In the genomic region with DNA sequence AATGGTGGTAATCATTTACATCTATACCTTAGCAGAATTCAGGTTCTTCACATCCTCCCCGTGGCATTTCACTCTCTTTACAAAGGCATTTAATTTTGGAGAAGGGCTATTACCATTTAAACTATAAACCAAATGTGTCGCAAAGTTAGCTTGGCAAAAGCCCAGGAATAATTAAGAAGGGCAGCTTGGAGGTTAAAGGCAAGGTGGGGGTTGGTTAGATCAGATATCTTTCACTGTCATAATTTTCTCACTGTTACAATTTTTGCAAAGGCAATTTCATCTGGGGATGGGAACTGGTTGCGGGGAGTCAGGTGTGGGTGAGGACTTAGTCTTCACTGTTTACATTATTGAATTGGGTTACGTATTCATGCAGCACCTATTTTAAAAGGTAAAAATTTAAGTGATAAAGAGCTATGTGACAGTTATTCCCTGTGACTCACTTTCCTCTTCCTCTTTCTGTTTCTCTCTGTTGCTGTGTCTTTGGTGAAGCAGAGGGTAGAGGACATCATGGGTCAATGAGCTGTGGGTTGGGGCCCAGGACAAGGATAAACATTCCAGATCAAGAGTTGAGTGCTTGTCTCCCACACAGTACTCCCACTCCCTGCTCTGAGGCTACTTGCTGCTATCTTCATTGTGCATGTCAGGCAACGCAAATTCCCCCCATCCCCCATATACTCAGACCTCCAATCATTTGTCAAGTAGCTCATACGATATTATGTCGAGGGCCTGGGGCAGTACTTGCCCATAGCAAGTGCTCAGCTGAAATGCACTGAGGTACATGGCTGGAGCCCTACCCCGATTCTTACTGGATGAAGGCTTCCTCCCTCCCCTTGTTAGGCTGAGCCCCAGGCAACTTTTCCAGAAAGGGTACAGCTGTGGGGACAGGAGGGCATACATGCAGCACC, we compare ENCODE assay signal across 1 cellular context.
TF ChIP-seq lines count a peak whose summit lies in the region.

No MANE protein-coding gene starts in this region.

TF ChIP-seq in K562, 482 proteins besides CTCF, POLR2A, EP300 and RAD21 (continued from another document and continues in another):
- TF ChIP-seq, protein P1, sequence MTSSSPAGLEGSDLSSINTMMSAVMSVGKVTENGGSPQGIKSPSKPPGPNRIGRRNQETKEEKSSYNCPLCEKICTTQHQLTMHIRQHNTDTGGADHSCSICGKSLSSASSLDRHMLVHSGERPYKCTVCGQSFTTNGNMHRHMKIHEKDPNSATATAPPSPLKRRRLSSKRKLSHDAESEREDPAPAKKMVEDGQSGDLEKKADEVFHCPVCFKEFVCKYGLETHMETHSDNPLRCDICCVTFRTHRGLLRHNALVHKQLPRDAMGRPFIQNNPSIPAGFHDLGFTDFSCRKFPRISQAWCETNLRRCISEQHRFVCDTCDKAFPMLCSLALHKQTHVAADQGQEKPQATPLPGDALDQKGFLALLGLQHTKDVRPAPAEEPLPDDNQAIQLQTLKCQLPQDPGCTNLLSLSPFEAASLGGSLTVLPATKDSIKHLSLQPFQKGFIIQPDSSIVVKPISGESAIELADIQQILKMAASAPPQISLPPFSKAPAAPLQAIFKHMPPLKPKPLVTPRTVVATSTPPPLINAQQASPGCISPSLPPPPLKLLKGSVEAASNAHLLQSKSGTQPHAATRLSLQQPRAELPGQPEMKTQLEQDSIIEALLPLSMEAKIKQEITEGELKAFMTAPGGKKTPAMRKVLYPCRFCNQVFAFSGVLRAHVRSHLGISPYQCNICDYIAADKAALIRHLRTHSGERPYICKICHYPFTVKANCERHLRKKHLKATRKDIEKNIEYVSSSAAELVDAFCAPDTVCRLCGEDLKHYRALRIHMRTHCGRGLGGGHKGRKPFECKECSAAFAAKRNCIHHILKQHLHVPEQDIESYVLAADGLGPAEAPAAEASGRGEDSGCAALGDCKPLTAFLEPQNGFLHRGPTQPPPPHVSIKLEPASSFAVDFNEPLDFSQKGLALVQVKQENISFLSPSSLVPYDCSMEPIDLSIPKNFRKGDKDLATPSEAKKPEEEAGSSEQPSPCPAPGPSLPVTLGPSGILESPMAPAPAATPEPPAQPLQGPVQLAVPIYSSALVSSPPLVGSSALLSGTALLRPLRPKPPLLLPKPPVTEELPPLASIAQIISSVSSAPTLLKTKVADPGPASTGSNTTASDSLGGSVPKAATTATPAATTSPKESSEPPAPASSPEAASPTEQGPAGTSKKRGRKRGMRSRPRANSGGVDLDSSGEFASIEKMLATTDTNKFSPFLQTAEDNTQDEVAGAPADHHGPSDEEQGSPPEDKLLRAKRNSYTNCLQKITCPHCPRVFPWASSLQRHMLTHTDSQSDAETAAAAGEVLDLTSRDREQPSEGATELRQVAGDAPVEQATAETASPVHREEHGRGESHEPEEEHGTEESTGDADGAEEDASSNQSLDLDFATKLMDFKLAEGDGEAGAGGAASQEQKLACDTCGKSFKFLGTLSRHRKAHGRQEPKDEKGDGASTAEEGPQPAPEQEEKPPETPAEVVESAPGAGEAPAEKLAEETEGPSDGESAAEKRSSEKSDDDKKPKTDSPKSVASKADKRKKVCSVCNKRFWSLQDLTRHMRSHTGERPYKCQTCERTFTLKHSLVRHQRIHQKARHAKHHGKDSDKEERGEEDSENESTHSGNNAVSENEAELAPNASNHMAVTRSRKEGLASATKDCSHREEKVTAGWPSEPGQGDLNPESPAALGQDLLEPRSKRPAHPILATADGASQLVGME (CRISPR knock-in tag; IDR thresholded peaks at IDR 0.05), result 0 out of 2 replicates have a peak, but pooled peaks have one; percentile 41
- TF ChIP-seq, protein P2, sequence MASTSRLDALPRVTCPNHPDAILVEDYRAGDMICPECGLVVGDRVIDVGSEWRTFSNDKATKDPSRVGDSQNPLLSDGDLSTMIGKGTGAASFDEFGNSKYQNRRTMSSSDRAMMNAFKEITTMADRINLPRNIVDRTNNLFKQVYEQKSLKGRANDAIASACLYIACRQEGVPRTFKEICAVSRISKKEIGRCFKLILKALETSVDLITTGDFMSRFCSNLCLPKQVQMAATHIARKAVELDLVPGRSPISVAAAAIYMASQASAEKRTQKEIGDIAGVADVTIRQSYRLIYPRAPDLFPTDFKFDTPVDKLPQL (IDR thresholded peaks at IDR 0.05; ENCODE audit: extremely low read depth, insufficient read length), result no peak
- peak; percentile 81; the same call in 1 of the 2 replicates for TF ChIP-seq CEBPG (CRISPR knock-in tag; IDR thresholded peaks at IDR 0.05)
- peak in 1 of 2 experiments; percentile 45; a peak in 1 of 4 replicates for TF ChIP-seq CEBPG (tag; conservative IDR thresholded peaks at IDR 0.05 in 1 of 2, IDR thresholded peaks at IDR 0.05 in 1 of 2)
- no peak for TF ChIP-seq ZNF589 (CRISPR knock-in tag; IDR thresholded peaks at IDR 0.05; ENCODE audit: low read depth)
- peak; percentile 98 for TF ChIP-seq KLF16 (IDR thresholded peaks at IDR 0.05)
- TF ChIP-seq, protein P3, sequence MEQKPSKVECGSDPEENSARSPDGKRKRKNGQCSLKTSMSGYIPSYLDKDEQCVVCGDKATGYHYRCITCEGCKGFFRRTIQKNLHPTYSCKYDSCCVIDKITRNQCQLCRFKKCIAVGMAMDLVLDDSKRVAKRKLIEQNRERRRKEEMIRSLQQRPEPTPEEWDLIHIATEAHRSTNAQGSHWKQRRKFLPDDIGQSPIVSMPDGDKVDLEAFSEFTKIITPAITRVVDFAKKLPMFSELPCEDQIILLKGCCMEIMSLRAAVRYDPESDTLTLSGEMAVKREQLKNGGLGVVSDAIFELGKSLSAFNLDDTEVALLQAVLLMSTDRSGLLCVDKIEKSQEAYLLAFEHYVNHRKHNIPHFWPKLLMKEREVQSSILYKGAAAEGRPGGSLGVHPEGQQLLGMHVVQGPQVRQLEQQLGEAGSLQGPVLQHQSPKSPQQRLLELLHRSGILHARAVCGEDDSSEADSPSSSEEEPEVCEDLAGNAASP (IDR thresholded peaks at IDR 0.05), result no peak
- TF ChIP-seq NRF1 (conservative IDR thresholded peaks at IDR 0.05 in 1 of 2, IDR thresholded peaks at IDR 0.05 in 1 of 2), result peak; percentile 52 to 54
- TF ChIP-seq, protein P4, sequence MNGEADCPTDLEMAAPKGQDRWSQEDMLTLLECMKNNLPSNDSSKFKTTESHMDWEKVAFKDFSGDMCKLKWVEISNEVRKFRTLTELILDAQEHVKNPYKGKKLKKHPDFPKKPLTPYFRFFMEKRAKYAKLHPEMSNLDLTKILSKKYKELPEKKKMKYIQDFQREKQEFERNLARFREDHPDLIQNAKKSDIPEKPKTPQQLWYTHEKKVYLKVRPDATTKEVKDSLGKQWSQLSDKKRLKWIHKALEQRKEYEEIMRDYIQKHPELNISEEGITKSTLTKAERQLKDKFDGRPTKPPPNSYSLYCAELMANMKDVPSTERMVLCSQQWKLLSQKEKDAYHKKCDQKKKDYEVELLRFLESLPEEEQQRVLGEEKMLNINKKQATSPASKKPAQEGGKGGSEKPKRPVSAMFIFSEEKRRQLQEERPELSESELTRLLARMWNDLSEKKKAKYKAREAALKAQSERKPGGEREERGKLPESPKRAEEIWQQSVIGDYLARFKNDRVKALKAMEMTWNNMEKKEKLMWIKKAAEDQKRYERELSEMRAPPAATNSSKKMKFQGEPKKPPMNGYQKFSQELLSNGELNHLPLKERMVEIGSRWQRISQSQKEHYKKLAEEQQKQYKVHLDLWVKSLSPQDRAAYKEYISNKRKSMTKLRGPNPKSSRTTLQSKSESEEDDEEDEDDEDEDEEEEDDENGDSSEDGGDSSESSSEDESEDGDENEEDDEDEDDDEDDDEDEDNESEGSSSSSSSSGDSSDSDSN (IDR thresholded peaks at IDR 0.05; ENCODE audit: borderline replicate concordance in 1 of 2, low read depth in 2 of 2, low read length in 2 of 2), result peak in 1 of 2 experiments; percentile 24; a peak in 1 of 4 replicates
- no peak for TF ChIP-seq ARHGAP35 (IDR thresholded peaks at IDR 0.05; ENCODE audit: partially characterized antibody)
- TF ChIP-seq, protein P5, sequence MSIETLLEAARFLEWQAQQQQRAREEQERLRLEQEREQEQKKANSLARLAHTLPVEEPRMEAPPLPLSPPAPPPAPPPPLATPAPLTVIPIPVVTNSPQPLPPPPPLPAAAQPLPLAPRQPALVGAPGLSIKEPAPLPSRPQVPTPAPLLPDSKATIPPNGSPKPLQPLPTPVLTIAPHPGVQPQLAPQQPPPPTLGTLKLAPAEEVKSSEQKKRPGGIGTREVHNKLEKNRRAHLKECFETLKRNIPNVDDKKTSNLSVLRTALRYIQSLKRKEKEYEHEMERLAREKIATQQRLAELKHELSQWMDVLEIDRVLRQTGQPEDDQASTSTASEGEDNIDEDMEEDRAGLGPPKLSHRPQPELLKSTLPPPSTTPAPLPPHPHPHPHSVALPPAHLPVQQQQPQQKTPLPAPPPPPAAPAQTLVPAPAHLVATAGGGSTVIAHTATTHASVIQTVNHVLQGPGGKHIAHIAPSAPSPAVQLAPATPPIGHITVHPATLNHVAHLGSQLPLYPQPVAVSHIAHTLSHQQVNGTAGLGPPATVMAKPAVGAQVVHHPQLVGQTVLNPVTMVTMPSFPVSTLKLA (conservative IDR thresholded peaks at IDR 0.05), result peak in 1 of 2 experiments; percentile 81; a peak in 2 of 4 replicates
- TF ChIP-seq NFRKB (IDR thresholded peaks at IDR 0.05; ENCODE audit: low read depth), result peak; percentile 63
- TF ChIP-seq, protein P6, sequence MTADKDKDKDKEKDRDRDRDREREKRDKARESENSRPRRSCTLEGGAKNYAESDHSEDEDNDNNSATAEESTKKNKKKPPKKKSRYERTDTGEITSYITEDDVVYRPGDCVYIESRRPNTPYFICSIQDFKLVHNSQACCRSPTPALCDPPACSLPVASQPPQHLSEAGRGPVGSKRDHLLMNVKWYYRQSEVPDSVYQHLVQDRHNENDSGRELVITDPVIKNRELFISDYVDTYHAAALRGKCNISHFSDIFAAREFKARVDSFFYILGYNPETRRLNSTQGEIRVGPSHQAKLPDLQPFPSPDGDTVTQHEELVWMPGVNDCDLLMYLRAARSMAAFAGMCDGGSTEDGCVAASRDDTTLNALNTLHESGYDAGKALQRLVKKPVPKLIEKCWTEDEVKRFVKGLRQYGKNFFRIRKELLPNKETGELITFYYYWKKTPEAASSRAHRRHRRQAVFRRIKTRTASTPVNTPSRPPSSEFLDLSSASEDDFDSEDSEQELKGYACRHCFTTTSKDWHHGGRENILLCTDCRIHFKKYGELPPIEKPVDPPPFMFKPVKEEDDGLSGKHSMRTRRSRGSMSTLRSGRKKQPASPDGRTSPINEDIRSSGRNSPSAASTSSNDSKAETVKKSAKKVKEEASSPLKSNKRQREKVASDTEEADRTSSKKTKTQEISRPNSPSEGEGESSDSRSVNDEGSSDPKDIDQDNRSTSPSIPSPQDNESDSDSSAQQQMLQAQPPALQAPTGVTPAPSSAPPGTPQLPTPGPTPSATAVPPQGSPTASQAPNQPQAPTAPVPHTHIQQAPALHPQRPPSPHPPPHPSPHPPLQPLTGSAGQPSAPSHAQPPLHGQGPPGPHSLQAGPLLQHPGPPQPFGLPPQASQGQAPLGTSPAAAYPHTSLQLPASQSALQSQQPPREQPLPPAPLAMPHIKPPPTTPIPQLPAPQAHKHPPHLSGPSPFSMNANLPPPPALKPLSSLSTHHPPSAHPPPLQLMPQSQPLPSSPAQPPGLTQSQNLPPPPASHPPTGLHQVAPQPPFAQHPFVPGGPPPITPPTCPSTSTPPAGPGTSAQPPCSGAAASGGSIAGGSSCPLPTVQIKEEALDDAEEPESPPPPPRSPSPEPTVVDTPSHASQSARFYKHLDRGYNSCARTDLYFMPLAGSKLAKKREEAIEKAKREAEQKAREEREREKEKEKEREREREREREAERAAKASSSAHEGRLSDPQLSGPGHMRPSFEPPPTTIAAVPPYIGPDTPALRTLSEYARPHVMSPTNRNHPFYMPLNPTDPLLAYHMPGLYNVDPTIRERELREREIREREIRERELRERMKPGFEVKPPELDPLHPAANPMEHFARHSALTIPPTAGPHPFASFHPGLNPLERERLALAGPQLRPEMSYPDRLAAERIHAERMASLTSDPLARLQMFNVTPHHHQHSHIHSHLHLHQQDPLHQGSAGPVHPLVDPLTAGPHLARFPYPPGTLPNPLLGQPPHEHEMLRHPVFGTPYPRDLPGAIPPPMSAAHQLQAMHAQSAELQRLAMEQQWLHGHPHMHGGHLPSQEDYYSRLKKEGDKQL (CRISPR knock-in tag; IDR thresholded peaks at IDR 0.05; ENCODE audit: borderline replicate concordance), result 0 out of 2 replicates have a peak, but pooled peaks have one; percentile 75
- TF ChIP-seq TOE1 (IDR thresholded peaks at IDR 0.05; ENCODE audit: borderline replicate concordance), result peak; percentile 67; the same call in 1 of the 2 replicates
- TF ChIP-seq TOE1 (CRISPR knock-in tag; IDR thresholded peaks at IDR 0.05; ENCODE audit: borderline replicate concordance, low read depth), result no peak
- TF ChIP-seq, protein P7, sequence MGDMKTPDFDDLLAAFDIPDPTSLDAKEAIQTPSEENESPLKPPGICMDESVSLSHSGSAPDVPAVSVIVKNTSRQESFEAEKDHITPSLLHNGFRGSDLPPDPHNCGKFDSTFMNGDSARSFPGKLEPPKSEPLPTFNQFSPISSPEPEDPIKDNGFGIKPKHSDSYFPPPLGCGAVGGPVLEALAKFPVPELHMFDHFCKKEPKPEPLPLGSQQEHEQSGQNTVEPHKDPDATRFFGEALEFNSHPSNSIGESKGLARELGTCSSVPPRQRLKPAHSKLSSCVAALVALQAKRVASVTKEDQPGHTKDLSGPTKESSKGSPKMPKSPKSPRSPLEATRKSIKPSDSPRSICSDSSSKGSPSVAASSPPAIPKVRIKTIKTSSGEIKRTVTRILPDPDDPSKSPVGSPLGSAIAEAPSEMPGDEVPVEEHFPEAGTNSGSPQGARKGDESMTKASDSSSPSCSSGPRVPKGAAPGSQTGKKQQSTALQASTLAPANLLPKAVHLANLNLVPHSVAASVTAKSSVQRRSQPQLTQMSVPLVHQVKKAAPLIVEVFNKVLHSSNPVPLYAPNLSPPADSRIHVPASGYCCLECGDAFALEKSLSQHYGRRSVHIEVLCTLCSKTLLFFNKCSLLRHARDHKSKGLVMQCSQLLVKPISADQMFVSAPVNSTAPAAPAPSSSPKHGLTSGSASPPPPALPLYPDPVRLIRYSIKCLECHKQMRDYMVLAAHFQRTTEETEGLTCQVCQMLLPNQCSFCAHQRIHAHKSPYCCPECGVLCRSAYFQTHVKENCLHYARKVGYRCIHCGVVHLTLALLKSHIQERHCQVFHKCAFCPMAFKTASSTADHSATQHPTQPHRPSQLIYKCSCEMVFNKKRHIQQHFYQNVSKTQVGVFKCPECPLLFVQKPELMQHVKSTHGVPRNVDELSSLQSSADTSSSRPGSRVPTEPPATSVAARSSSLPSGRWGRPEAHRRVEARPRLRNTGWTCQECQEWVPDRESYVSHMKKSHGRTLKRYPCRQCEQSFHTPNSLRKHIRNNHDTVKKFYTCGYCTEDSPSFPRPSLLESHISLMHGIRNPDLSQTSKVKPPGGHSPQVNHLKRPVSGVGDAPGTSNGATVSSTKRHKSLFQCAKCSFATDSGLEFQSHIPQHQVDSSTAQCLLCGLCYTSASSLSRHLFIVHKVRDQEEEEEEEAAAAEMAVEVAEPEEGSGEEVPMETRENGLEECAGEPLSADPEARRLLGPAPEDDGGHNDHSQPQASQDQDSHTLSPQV (IDR thresholded peaks at IDR 0.05), result peak; percentile 87; the same call in 1 of the 2 replicates
- TF ChIP-seq, protein P8, sequence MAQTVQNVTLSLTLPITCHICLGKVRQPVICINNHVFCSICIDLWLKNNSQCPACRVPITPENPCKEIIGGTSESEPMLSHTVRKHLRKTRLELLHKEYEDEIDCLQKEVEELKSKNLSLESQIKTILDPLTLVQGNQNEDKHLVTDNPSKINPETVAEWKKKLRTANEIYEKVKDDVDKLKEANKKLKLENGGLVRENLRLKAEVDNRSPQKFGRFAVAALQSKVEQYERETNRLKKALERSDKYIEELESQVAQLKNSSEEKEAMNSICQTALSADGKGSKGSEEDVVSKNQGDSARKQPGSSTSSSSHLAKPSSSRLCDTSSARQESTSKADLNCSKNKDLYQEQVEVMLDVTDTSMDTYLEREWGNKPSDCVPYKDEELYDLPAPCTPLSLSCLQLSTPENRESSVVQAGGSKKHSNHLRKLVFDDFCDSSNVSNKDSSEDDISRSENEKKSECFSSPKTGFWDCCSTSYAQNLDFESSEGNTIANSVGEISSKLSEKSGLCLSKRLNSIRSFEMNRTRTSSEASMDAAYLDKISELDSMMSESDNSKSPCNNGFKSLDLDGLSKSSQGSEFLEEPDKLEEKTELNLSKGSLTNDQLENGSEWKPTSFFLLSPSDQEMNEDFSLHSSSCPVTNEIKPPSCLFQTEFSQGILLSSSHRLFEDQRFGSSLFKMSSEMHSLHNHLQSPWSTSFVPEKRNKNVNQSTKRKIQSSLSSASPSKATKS (CRISPR knock-in tag; IDR thresholded peaks at IDR 0.05), result no peak
- 0 out of 2 replicates have a peak, but pooled peaks have one; percentile 39 for TF ChIP-seq PTBP1 (IDR thresholded peaks at IDR 0.05; ENCODE audit: low read depth, low read length)
